In the genomic region with DNA sequence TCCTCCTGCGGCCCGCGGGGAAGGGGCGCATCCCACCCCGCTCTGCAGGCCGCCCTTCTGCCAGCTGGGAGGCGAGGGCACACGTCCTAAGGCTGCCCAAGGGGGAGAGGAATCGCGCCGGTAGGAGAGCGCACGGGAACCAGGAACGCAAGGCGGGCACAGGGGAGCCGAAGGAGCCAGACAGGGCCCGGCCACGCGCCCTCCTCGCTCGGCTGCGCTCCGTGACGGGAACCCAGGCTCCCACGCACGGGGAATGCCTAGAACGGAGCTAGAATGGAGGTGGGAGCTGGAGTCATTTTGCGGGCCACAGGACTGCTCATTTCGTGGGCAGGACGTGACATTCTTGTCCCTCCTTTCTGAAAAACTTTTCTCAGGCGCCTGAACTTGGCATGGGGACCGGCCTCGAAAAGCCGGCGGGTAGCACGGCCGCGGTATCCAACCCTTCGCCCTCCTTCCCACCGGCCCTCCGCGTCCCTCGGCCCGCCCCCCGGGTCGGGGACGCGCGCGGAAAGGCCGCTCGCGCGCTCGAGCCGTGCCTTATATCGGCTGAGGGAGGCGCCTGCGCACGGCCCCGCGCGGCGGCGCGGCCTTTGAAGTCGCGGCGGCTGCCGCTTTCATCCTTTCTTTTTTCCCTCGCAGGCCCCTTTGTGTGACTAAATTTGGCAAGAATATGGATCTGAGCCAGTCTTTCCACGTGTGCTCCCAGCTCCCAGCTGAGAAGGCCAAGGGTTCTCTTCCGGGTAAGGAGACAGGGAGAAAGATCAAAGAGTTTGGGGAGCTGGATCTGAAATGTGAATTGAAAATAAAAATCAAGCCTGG, we compare ENCODE assay signal across 8 cellular contexts. TPM values are rescaled to one million over a fixed set of nuclear protein-coding genes. Genes with fewer than 3 reads are reported as not detected.
DNase-seq lines count a peak whose midpoint lies in the region; ATAC-seq, FAIRE-seq and TF ChIP-seq lines count a peak whose summit lies in the region.

No MANE protein-coding gene starts in this region.

- TF ChIP-seq RAD21 in A549 (conservative IDR thresholded peaks at IDR 0.05 in 1 of 2, IDR thresholded peaks at IDR 0.05 in 1 of 2): no peak

- TF ChIP-seq CTCF in A549 (IDR thresholded peaks at IDR 0.05): no peak
- TF ChIP-seq CTCF in retinal pigment epithelial cell (conservative IDR thresholded peaks at IDR 0.05; ENCODE audit: low read depth, low read length): no peak

- H3K36me3 ChIP-seq in SJSA1 (peaks cover 4% of the 10 kb centered on the region; the same call in 1 of the 2 replicates), SJCRH30 (no peaks in the 10 kb centered on the region)

- no peaks in the 10 kb centered on the region for H3K27me3 Mint-ChIP-seq in activated naive CD8-positive, alpha-beta T cell

- no peak for DNase-seq in A549 (ENCODE audit: low read depth in 1 of 2, low spot score in 1 of 2)
- DNase-seq in SJSA1 (ENCODE audit: low read depth in 1 of 2, low spot score in 2 of 2): peak; percentile 79 to 93
- peak; percentile 54 to 71 (median 63) for DNase-seq in right cardiac atrium
- no peak for DNase-seq in retinal pigment epithelial cell (ENCODE audit: low read depth)
- no peak for DNase-seq in SJCRH30

- peak; percentile 49 to 69; a peak in 5 of 6 replicates for ATAC-seq in A549
- peak; percentile 63 for ATAC-seq in GM18867 (IDR thresholded peaks at IDR 0.05; ENCODE audit: unreplicated experiment)
- peak; percentile 58 for ATAC-seq in HG03280 (IDR thresholded peaks at IDR 0.05; ENCODE audit: unreplicated experiment)
- ATAC-seq in right cardiac atrium: peak; percentile 85 to 95

- no peak for FAIRE-seq in A549 (lab: Jason Lieb, UNC)

- H3K4me3 Mint-ChIP-seq in activated naive CD8-positive, alpha-beta T cell: peak overlapping the region; percentile 89

- TF ChIP-seq EP300 in A549 (IDR thresholded peaks at IDR 0.05): no peak

- 10% methylated on average over 26 of the region's 73 CpGs for WGBS in A549 (ENCODE audit: missing lambda C conversion rate)
- WGBS in right cardiac atrium: under 1% methylated on average over 73 of the region's 73 CpGs

- H3K27ac ChIP-seq in A549 (no peak overlapping the region), SJSA1 (peak overlapping the region; percentile 92), right cardiac atrium (ENCODE audit: low read length) (no peak overlapping the region), SJCRH30 (no peak overlapping the region)

- CTCF ChIA-PET in A549 (lab: Yijun Ruan, JAX): no interaction called here

- H3K9me3 ChIP-seq in A549: no peaks in the 10 kb centered on the region
- H3K9me3 ChIP-seq in SJSA1 (replicated peaks): no peaks in the 10 kb centered on the region
- no peaks in the 10 kb centered on the region for H3K9me3 ChIP-seq in right cardiac atrium (ENCODE audit: control insufficient read depth, low read length)
- H3K9me3 ChIP-seq in SJCRH30 (replicated peaks): no peaks in the 10 kb centered on the region

- TF ChIP-seq POLR2A in A549 (IDR thresholded peaks at IDR 0.05; ENCODE audit: low read length): no peak

- H3K9me3 Mint-ChIP-seq in activated naive CD8-positive, alpha-beta T cell (ENCODE audit: low read depth): no peaks in the 10 kb centered on the region

- H3K27me3 ChIP-seq in SJSA1 (replicated peaks): peaks cover 10% of the 10 kb centered on the region
- no peaks in the 10 kb centered on the region for H3K27me3 ChIP-seq in right cardiac atrium (ENCODE audit: control insufficient read depth, insufficient read depth)
- no peaks in the 10 kb centered on the region for H3K27me3 ChIP-seq in SJCRH30

- H3K4me2 ChIP-seq in A549: peak overlapping the region; percentile 84

- H3K4me1 ChIP-seq in A549: peaks cover 9% of the 10 kb centered on the region; the same call in 1 of the 3 replicates
- H3K4me1 ChIP-seq in SJSA1 (replicated peaks): peaks cover 44% of the 10 kb centered on the region
- no peaks in the 10 kb centered on the region for H3K4me1 ChIP-seq in right cardiac atrium (ENCODE audit: control insufficient read depth, insufficient read depth, low read length)
- no peaks in the 10 kb centered on the region for H3K4me1 ChIP-seq in SJCRH30

- H3K36me3 Mint-ChIP-seq in activated naive CD8-positive, alpha-beta T cell: peaks cover 13% of the 10 kb centered on the region

- H3K4me1 Mint-ChIP-seq in activated naive CD8-positive, alpha-beta T cell (ENCODE audit: low read depth): peaks cover 54% of the 10 kb centered on the region

- H3K27ac Mint-ChIP-seq in activated naive CD8-positive, alpha-beta T cell: peak overlapping the region; percentile 96

- intact Hi-C loops in right cardiac atrium (cut with DNase I): no loop called here

- H3K4me3 ChIP-seq in A549 (peak overlapping the region; percentile 48), SJSA1 (peak overlapping the region; percentile 48), right cardiac atrium (ENCODE audit: low read length) (peak overlapping the region; percentile 54), retinal pigment epithelial cell (ENCODE audit: low read length) (peak overlapping the region; percentile 59), SJCRH30 (no peak overlapping the region)

- POLR2A ChIA-PET in A549 (lab: Yijun Ruan, JAX): no interaction called here

TF ChIP-seq in A549, 52 proteins besides CTCF, POLR2A, EP300 and RAD21:
- TF ChIP-seq BHLHE40 (IDR thresholded peaks at IDR 0.05; ENCODE audit: low read depth, low read length) (no peak), JUNB (IDR thresholded peaks at IDR 0.05) (no peak), USF2 (IDR thresholded peaks at IDR 0.05) (no peak), KDM5A (IDR thresholded peaks at IDR 0.05) (no peak), HOXB5 (CRISPR knock-in tag; IDR thresholded peaks at IDR 0.05) (no peak), CBX8 (IDR thresholded peaks at IDR 0.05) (no peak), HOXA7 (CRISPR knock-in tag; IDR thresholded peaks at IDR 0.05) (no peak), MAFK (IDR thresholded peaks at IDR 0.05; ENCODE audit: partially characterized antibody) (no peak), HDAC2 (IDR thresholded peaks at IDR 0.05) (no peak), SMC3 (IDR thresholded peaks at IDR 0.05) (no peak), ZNF302 (CRISPR knock-in tag; IDR thresholded peaks at IDR 0.05) (no peak), CHD2 (IDR thresholded peaks at IDR 0.05; ENCODE audit: low read length, partially characterized antibody) (no peak), CHD4 (IDR thresholded peaks at IDR 0.05; ENCODE audit: borderline replicate concordance) (no peak)
- TF ChIP-seq, protein P1, sequence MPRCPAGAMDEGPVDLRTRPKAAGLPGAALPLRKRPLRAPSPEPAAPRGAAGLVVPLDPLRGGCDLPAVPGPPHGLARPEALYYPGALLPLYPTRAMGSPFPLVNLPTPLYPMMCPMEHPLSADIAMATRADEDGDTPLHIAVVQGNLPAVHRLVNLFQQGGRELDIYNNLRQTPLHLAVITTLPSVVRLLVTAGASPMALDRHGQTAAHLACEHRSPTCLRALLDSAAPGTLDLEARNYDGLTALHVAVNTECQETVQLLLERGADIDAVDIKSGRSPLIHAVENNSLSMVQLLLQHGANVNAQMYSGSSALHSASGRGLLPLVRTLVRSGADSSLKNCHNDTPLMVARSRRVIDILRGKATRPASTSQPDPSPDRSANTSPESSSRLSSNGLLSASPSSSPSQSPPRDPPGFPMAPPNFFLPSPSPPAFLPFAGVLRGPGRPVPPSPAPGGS (IDR thresholded peaks at IDR 0.05): no peak
- TF ChIP-seq, protein P2, sequence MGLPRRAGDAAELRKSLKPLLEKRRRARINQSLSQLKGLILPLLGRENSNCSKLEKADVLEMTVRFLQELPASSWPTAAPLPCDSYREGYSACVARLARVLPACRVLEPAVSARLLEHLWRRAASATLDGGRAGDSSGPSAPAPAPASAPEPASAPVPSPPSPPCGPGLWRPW (IDR thresholded peaks at IDR 0.05): no peak
- TF ChIP-seq, protein P3, sequence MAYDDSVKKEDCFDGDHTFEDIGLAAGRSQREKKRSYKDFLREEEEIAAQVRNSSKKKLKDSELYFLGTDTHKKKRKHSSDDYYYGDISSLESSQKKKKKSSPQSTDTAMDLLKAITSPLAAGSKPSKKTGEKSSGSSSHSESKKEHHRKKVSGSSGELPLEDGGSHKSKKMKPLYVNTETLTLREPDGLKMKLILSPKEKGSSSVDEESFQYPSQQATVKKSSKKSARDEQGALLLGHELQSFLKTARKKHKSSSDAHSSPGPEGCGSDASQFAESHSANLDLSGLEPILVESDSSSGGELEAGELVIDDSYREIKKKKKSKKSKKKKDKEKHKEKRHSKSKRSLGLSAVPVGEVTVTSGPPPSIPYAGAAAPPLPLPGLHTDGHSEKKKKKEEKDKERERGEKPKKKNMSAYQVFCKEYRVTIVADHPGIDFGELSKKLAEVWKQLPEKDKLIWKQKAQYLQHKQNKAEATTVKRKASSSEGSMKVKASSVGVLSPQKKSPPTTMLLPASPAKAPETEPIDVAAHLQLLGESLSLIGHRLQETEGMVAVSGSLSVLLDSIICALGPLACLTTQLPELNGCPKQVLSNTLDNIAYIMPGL (CRISPR knock-in tag; IDR thresholded peaks at IDR 0.05; ENCODE audit: borderline replicate concordance): no peak

RNA-seq across cellular contexts. Expression of gene LEF1, which starts 4.3 kb away (rescaled TPM):
- polyA plus RNA-seq in A549 (2011; rRNA removed) (not detected in 2 replicates), A549 (2017; fragmentation: RNase III; extraction: RNeasy Plus Mini Kit Qiagen cat#74134 plus additional on column Dnase treatment) (not detected in 3 replicates), right cardiac atrium (0.20 TPM)
- 0.04 TPM in 1 of 2 replicates, not detected in the other for polyA plus RNA-seq in A549 (2012; cell fraction: cytosol; rRNA removed)
- polyA plus RNA-seq in A549 (2012; cell fraction: nucleus; rRNA removed): not detected in 2 replicates
- not detected in 2 replicates for polyA minus RNA-seq in A549 (2011; rRNA and poly(A)+ RNA removed)
- total RNA-seq in SJSA1 (2014; rRNA removed; shearing (Covaris generic)): 46.3 and 55.5 TPM in 2 replicates
- 1 to 10 TPM in 2 of 4 donors, under 1 TPM in 2; 0.62 to 5.1 (median 0.88) TPM for total RNA-seq in right cardiac atrium
- 83.9 and 84.4 TPM in 2 replicates for total RNA-seq in SJCRH30 (2014; rRNA removed; shearing (Covaris generic))

Comparison
In these comparisons a context has a peak if more than half of its experiments do, and no peak if none do; other contexts are left out.
1. DNase-seq: peak in SJSA1 (2 of 2) and right cardiac atrium (3 of 3); none in A549 (0 of 2), retinal pigment epithelial cell (single experiment) and SJCRH30 (0 of 2).
2. Peak in every context shown above with its lines, with median percentiles within 50 percentile points of each other: ATAC-seq.